Comparison of ENCODE assay signal across 8 cellular contexts in genomic region chr6:166509193-166509592, GRCh38.
"Had no signal": no experiment of that assay in that cellular context is flagged by ENCODE, and none has a peak within 500 bp of the region (broad histone marks: within the 10 kb centered on the region; RNA-seq: fewer than 3 reads in every experiment).

No MANE protein-coding gene starts in this region.

- H3K27ac Mint-ChIP-seq: GM23338, H9, HFFc6, IgD-negative memory B cell had no signal

- H2AFZ ChIP-seq: GM23338 had no signal

- H3K4me3 ChIP-seq: GM23338 had no signal

- H3K27ac ChIP-seq: HL-60 had no signal

- DNase-seq: H9, HCEC 1CT, HFFc6, KBM-7 had no signal

- H3K9me3 Mint-ChIP-seq: GM23338, H9, HFFc6 had no signal

- H3K4me2 ChIP-seq: GM23338 had no signal

- ATAC-seq: HepG2 had no signal

- H3K4me3 Mint-ChIP-seq: GM23338, H9, HFFc6, IgD-negative memory B cell had no signal
